In the genomic region with DNA sequence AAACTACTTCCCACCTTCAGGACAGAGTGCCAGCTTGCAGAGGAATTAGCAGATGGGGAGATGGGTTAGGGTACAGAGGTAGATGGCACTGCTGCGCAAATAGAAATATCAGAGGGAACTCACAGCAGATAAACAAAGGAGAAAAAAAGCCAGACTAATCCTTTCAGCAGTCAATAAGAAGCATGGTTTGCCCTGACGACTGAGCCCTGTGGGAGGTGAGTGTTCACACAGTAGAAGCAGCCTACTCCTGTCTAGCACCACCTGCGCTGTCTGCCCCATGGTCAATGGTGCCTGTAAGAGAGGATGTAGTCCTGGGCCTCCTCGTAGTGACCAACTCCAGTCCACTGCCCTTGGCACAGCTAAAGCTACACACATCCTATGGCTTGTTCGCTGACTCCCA, we compare ENCODE assay signal across 1 cellular context.
TF ChIP-seq lines count a peak whose summit lies in the region.

No MANE protein-coding gene starts in this region.

TF ChIP-seq in GM12878, 131 proteins besides CTCF, POLR2A, EP300 and RAD21 (continued from another document):
- TF ChIP-seq, protein P1, sequence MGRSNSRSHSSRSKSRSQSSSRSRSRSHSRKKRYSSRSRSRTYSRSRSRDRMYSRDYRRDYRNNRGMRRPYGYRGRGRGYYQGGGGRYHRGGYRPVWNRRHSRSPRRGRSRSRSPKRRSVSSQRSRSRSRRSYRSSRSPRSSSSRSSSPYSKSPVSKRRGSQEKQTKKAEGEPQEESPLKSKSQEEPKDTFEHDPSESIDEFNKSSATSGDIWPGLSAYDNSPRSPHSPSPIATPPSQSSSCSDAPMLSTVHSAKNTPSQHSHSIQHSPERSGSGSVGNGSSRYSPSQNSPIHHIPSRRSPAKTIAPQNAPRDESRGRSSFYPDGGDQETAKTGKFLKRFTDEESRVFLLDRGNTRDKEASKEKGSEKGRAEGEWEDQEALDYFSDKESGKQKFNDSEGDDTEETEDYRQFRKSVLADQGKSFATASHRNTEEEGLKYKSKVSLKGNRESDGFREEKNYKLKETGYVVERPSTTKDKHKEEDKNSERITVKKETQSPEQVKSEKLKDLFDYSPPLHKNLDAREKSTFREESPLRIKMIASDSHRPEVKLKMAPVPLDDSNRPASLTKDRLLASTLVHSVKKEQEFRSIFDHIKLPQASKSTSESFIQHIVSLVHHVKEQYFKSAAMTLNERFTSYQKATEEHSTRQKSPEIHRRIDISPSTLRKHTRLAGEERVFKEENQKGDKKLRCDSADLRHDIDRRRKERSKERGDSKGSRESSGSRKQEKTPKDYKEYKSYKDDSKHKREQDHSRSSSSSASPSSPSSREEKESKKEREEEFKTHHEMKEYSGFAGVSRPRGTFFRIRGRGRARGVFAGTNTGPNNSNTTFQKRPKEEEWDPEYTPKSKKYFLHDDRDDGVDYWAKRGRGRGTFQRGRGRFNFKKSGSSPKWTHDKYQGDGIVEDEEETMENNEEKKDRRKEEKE (IDR thresholded peaks at IDR 0.05) = no peak
- TF ChIP-seq ESRRA (IDR thresholded peaks at IDR 0.05; ENCODE audit: low read length) (no peak), HDAC6 (IDR thresholded peaks at IDR 0.05; ENCODE audit: unreplicated experiment) (no peak), SIX5 (IDR thresholded peaks at IDR 0.05; ENCODE audit: low read depth, low read length, severe bottlenecking) (no peak), TBL1XR1 (IDR thresholded peaks at IDR 0.05; ENCODE audit: low read depth, low read length) (no peak), NFIC (IDR thresholded peaks at IDR 0.05; ENCODE audit: low read depth, low read length) (no peak)
- TF ChIP-seq, protein P2, sequence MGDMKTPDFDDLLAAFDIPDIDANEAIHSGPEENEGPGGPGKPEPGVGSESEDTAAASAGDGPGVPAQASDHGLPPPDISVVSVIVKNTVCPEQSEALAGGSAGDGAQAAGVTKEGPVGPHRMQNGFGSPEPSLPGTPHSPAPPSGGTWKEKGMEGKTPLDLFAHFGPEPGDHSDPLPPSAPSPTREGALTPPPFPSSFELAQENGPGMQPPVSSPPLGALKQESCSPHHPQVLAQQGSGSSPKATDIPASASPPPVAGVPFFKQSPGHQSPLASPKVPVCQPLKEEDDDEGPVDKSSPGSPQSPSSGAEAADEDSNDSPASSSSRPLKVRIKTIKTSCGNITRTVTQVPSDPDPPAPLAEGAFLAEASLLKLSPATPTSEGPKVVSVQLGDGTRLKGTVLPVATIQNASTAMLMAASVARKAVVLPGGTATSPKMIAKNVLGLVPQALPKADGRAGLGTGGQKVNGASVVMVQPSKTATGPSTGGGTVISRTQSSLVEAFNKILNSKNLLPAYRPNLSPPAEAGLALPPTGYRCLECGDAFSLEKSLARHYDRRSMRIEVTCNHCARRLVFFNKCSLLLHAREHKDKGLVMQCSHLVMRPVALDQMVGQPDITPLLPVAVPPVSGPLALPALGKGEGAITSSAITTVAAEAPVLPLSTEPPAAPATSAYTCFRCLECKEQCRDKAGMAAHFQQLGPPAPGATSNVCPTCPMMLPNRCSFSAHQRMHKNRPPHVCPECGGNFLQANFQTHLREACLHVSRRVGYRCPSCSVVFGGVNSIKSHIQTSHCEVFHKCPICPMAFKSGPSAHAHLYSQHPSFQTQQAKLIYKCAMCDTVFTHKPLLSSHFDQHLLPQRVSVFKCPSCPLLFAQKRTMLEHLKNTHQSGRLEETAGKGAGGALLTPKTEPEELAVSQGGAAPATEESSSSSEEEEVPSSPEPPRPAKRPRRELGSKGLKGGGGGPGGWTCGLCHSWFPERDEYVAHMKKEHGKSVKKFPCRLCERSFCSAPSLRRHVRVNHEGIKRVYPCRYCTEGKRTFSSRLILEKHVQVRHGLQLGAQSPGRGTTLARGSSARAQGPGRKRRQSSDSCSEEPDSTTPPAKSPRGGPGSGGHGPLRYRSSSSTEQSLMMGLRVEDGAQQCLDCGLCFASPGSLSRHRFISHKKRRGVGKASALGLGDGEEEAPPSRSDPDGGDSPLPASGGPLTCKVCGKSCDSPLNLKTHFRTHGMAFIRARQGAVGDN (IDR thresholded peaks at IDR 0.05) = no peak
- TF ChIP-seq, protein P3, sequence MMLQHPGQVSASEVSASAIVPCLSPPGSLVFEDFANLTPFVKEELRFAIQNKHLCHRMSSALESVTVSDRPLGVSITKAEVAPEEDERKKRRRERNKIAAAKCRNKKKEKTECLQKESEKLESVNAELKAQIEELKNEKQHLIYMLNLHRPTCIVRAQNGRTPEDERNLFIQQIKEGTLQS (IDR thresholded peaks at IDR 0.05; ENCODE audit: borderline replicate concordance, extremely low read depth, low read depth, low read length) = no peak
- TF ChIP-seq, protein P4, sequence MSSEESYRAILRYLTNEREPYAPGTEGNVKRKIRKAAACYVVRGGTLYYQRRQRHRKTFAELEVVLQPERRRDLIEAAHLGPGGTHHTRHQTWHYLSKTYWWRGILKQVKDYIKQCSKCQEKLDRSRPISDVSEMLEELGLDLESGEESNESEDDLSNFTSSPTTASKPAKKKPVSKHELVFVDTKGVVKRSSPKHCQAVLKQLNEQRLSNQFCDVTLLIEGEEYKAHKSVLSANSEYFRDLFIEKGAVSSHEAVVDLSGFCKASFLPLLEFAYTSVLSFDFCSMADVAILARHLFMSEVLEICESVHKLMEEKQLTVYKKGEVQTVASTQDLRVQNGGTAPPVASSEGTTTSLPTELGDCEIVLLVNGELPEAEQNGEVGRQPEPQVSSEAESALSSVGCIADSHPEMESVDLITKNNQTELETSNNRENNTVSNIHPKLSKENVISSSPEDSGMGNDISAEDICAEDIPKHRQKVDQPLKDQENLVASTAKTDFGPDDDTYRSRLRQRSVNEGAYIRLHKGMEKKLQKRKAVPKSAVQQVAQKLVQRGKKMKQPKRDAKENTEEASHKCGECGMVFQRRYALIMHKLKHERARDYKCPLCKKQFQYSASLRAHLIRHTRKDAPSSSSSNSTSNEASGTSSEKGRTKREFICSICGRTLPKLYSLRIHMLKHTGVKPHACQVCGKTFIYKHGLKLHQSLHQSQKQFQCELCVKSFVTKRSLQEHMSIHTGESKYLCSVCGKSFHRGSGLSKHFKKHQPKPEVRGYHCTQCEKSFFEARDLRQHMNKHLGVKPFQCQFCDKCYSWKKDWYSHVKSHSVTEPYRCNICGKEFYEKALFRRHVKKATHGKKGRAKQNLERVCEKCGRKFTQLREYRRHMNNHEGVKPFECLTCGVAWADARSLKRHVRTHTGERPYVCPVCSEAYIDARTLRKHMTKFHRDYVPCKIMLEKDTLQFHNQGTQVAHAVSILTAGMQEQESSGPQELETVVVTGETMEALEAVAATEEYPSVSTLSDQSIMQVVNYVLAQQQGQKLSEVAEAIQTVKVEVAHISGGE (CRISPR knock-in tag; IDR thresholded peaks at IDR 0.05) = no peak
